In genomic region chr3:38738630-38739395, GRCh38 we compare ENCODE assay signal across 8 cellular contexts.
DNase-seq lines count a peak whose midpoint lies in the region; ATAC-seq, FAIRE-seq and TF ChIP-seq lines count a peak whose summit lies in the region.

No MANE protein-coding gene starts in this region.

- intact Hi-C loops in heart right ventricle (cut with DNase I) (loop anchor here in 3 of 10 donors (5.0 to 10.0 kb wide), 2 partner anchors 103 to 106 kb away; no protein-coding TSS in a partner anchor), cardiac septum (cut with DNase I) (no loop called here), right lobe of liver (cut with DNase I) (no loop called here), lower leg skin (cut with DNase I; ENCODE audit: low total_unique reads) (no loop called here)

- peak; percentile 31 to 58 (median 48) for TF ChIP-seq CTCF in heart right ventricle (IDR thresholded peaks at IDR 0.05)
- peak; percentile 59 for TF ChIP-seq CTCF in MM.1S (IDR thresholded peaks at IDR 0.05; ENCODE audit: low read length)
- peak; percentile 55 for TF ChIP-seq CTCF in astrocyte (IDR thresholded peaks at IDR 0.05; ENCODE audit: insufficient read depth, low read depth, low read length)
- TF ChIP-seq CTCF in right lobe of liver (IDR thresholded peaks at IDR 0.05) = peak in 3 of 4 donors; percentile 20 to 34 (median 22)
- TF ChIP-seq CTCF in lower leg skin (IDR thresholded peaks at IDR 0.05) = no peak
- no peak for TF ChIP-seq CTCF in coronary artery (IDR thresholded peaks at IDR 0.05)

- no peaks in the 10 kb centered on the region for H3K4me1 Mint-ChIP-seq in astrocyte (ENCODE audit: low read depth, unreplicated experiment)

- WGBS in heart right ventricle, 2 donors = 54 to 65% methylated on average over 13 of the region's 13 CpGs
- WGBS in right lobe of liver (ENCODE audit: insufficient coverage, low coverage, low lambda C conversion rate, missing lambda C conversion rate) = 32% methylated on average over 10 of the region's 13 CpGs
- WGBS in lower leg skin, 2 donors = 57 to 64% methylated on average over 13 of the region's 13 CpGs

- peaks cover 20% of the 10 kb centered on the region for H3K27me3 Mint-ChIP-seq in astrocyte (ENCODE audit: low read depth, unreplicated experiment)

- no peak overlapping the region for H3K27ac Mint-ChIP-seq in astrocyte (ENCODE audit: unreplicated experiment)

- no peaks in the 10 kb centered on the region for H3K9me3 Mint-ChIP-seq in astrocyte (ENCODE audit: unreplicated experiment)

- H3K36me3 ChIP-seq in heart right ventricle (no peaks in the 10 kb centered on the region), MM.1S (replicated peaks; ENCODE audit: insufficient read depth, low read length) (no peaks in the 10 kb centered on the region), astrocyte (ENCODE audit: insufficient read depth, low read length) (no peaks in the 10 kb centered on the region), right lobe of liver (no peaks in the 10 kb centered on the region)

- DNase-seq in heart right ventricle (peak in 1 of 2 donors; percentile 16), cardiac septum (ENCODE audit: low spot score) (no peak), MM.1S (peak; percentile 21), astrocyte (ENCODE audit: low read depth) (no peak), right lobe of liver (no peak), lower leg skin (ENCODE audit: low spot score in 2 of 2) (no peak), coronary artery (ENCODE audit: low spot score) (no peak), NCI-H146 (lab: John Stamatoyannopoulos, UW) (no peak)

- no peaks in the 10 kb centered on the region for H3K36me3 Mint-ChIP-seq in astrocyte (ENCODE audit: low read depth, unreplicated experiment)

- H3K4me3 ChIP-seq in heart right ventricle (no peak overlapping the region), MM.1S (ENCODE audit: low read length) (no peak overlapping the region), astrocyte (ENCODE audit: insufficient read depth, low read depth, low read length) (no peak overlapping the region), right lobe of liver (no peak overlapping the region), lower leg skin (ENCODE audit: low read depth, poor library complexity, severe bottlenecking) (no peak overlapping the region), coronary artery (no peak overlapping the region)

- no peaks in the 10 kb centered on the region for H3F3A ChIP-seq in MM.1S (ENCODE audit: insufficient read depth, low read length)

- FAIRE-seq in astrocyte (lab: Jason Lieb, UNC) = no peak

- H2AFZ ChIP-seq in MM.1S (ENCODE audit: low read length) (no peak overlapping the region), astrocyte (ENCODE audit: low read depth, low read length) (no peak overlapping the region)

- H3K9me2 ChIP-seq in MM.1S (replicated peaks; ENCODE audit: insufficient read depth, low read length) = no peaks in the 10 kb centered on the region

- H3K4me1 ChIP-seq in heart right ventricle = no peaks in the 10 kb centered on the region
- H3K4me1 ChIP-seq in MM.1S (ENCODE audit: low read length) = no peaks in the 10 kb centered on the region
- no peaks in the 10 kb centered on the region for H3K4me1 ChIP-seq in astrocyte (ENCODE audit: insufficient read depth, low read length)
- H3K4me1 ChIP-seq in right lobe of liver = no peaks in the 10 kb centered on the region

- H3K27me3 ChIP-seq in heart right ventricle (no peaks in the 10 kb centered on the region), MM.1S (replicated peaks; ENCODE audit: insufficient read depth, low read length) (no peaks in the 10 kb centered on the region), astrocyte (ENCODE audit: insufficient read depth, low read length) (no peaks in the 10 kb centered on the region), right lobe of liver (no peaks in the 10 kb centered on the region)

- no peak overlapping the region for H3K4me3 Mint-ChIP-seq in astrocyte (ENCODE audit: unreplicated experiment)

- H3K4me2 ChIP-seq in MM.1S (ENCODE audit: low read depth, low read length) = no peak overlapping the region
- H3K4me2 ChIP-seq in astrocyte (ENCODE audit: low read length) = no peak overlapping the region

- no peak for TF ChIP-seq POLR2A in right lobe of liver (IDR thresholded peaks at IDR 0.05)
- TF ChIP-seq POLR2A in lower leg skin (IDR thresholded peaks at IDR 0.05) = no peak

- H4K20me1 ChIP-seq in MM.1S (ENCODE audit: insufficient read depth, low read length) (no peaks in the 10 kb centered on the region), astrocyte (ENCODE audit: insufficient read depth, low read length) (no peaks in the 10 kb centered on the region)

- H3K9ac ChIP-seq in MM.1S (ENCODE audit: low read length) (no peak overlapping the region), astrocyte (ENCODE audit: low read length) (no peak overlapping the region)

- H3K9me3 ChIP-seq in heart right ventricle = no peaks in the 10 kb centered on the region
- H3K9me3 ChIP-seq in MM.1S (replicated peaks; ENCODE audit: insufficient read depth, low read length) = no peaks in the 10 kb centered on the region
- H3K9me3 ChIP-seq in astrocyte (ENCODE audit: insufficient read depth, low read depth, low read length) = no peaks in the 10 kb centered on the region
- H3K9me3 ChIP-seq in right lobe of liver = no peaks in the 10 kb centered on the region

- ATAC-seq in heart right ventricle (peak in 3 of 8 donors; percentile 20 to 40 (median 22)), right lobe of liver (no peak)

- no peaks in the 10 kb centered on the region for H3K79me2 ChIP-seq in MM.1S (ENCODE audit: low read length)
- H3K79me2 ChIP-seq in astrocyte (ENCODE audit: insufficient read depth, low read length) = no peaks in the 10 kb centered on the region

- H3K27ac ChIP-seq in heart right ventricle (no peak overlapping the region), MM.1S (ENCODE audit: low read length) (no peak overlapping the region), astrocyte (ENCODE audit: low read depth, low read length) (no peak overlapping the region), right lobe of liver (no peak overlapping the region), coronary artery (no peak overlapping the region)

Comparison
In these comparisons a context has a peak if more than half of its experiments do, and no peak if none do; other contexts are left out.
1. CTCF ChIP-seq: peak in heart right ventricle (9 of 9), MM.1S (single experiment), astrocyte (single experiment) and right lobe of liver (3 of 4); none in lower leg skin (0 of 3) and coronary artery (single experiment).